2 cellular contexts compared by ENCODE assay signal in the genomic region with DNA sequence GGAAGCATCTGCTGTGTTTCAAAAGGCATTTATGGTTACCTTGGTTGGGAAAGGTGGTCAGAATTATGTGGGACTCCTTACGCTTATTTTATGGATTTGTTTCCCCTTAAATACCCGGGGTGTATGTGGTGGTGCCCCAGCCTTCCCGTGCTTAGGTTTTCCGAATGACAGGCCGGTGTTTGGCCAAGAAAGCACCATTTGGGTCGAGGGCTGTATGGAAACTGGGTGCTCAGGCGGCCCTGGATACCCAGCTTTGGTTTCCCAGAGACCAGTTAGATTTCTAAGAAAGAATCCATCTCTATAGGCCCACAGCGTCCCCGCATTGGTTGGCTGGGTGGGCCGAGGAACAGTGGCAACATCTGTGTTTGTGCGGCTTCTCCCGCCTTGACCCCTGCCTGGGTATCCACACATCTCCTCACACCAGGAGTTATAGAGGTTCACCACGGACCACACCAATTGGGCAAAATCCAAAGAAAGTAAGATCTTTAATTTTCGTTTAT.
TF ChIP-seq lines count a peak whose summit lies in the region.

No MANE protein-coding gene starts in this region.

TF ChIP-seq in A549, 52 proteins besides CTCF, POLR2A, EP300 and RAD21:
- TF ChIP-seq, protein P1, sequence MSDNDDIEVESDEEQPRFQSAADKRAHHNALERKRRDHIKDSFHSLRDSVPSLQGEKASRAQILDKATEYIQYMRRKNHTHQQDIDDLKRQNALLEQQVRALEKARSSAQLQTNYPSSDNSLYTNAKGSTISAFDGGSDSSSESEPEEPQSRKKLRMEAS (IDR thresholded peaks at IDR 0.05), result no peak
- TF ChIP-seq ZSCAN20 (CRISPR knock-in tag; IDR thresholded peaks at IDR 0.05), result no peak
- TF ChIP-seq HOXA7 (CRISPR knock-in tag; IDR thresholded peaks at IDR 0.05), result no peak
- no peak for TF ChIP-seq RNF2 (IDR thresholded peaks at IDR 0.05; ENCODE audit: borderline replicate concordance, low read depth)
- no peak for TF ChIP-seq FOSL2 (IDR thresholded peaks at IDR 0.05)
- no peak for TF ChIP-seq FOSL2 (CRISPR knock-in tag; IDR thresholded peaks at IDR 0.05)

TF ChIP-seq in H1, 55 proteins besides CTCF, POLR2A, EP300 and RAD21:
- TF ChIP-seq YY1 (IDR thresholded peaks at IDR 0.05; ENCODE audit: low read depth, low read length), result no peak
- peak; percentile 32 for TF ChIP-seq EZH2 (IDR thresholded peaks at IDR 0.05; ENCODE audit: low read depth, low read length, severe bottlenecking)
- TF ChIP-seq POU5F1 (IDR thresholded peaks at IDR 0.05; ENCODE audit: low read depth, low read length), result no peak
- peak; percentile 9; the same call in 1 of the 2 replicates for TF ChIP-seq SUZ12 (IDR thresholded peaks at IDR 0.05; ENCODE audit: low read length)
- TF ChIP-seq BCL11A (IDR thresholded peaks at IDR 0.05; ENCODE audit: low read depth in 2 of 2, low read length in 2 of 2), result no peak
